32 cellular contexts compared by ENCODE assay signal in genomic region chr4:126843492-126844067, GRCh38.
"Had no signal": no experiment of that assay in that cellular context is flagged by ENCODE, and none has a peak within 500 bp of the region (broad histone marks: within the 10 kb centered on the region; RNA-seq: fewer than 3 reads in every experiment).

No MANE protein-coding gene starts in this region.

- H3K27ac ChIP-seq: body of pancreas, breast epithelium had no signal

- H3K4me3 Mint-ChIP-seq: activated CD4-positive, alpha-beta T cell treated with anti-CD3 and anti-CD28 coated beads for 36 hours; activated CD4-positive, alpha-beta T cell treated with anti-CD3 and anti-CD28 coated beads, Interleukin-2, amount 10 ng/mL, durations not matched to agents 7 days and 5 days; activated CD8-positive, alpha-beta T cell treated with anti-CD3 and anti-CD28 coated beads, Interleukin-2, amount 10 ng/mL, durations not matched to agents 7 days and 5 days; activated naive CD4-positive, alpha-beta T cell treated with anti-CD3 and anti-CD28 coated beads, Interleukin-2, amount 50 U/mL, for 24 hours; activated naive CD8-positive, alpha-beta T cell treated with anti-CD3 and anti-CD28 coated beads, Interleukin-2, amount 10 ng/mL, durations not matched to agents 7 days and 5 days; activated T-cell treated with anti-CD3 and anti-CD28 coated beads, Interleukin-2, amount 50 U/mL, for 24 hours; WTC11 had no signal

- H3K36me3 Mint-ChIP-seq: activated naive CD4-positive, alpha-beta T cell treated with anti-CD3 and anti-CD28 coated beads, Interleukin-2, amount 50 U/mL, for 24 hours; activated naive CD8-positive, alpha-beta T cell treated with anti-CD3 and anti-CD28 coated beads, Interleukin-2, amount 10 ng/mL, durations not matched to agents 7 days and 5 days had no signal

- DNase-seq: activated CD4-positive, alpha-beta T cell treated with anti-CD3 and anti-CD28 coated beads for 36 hours; activated CD4-positive, alpha-beta T cell treated with anti-CD3 and anti-CD28 coated beads, Interleukin-2, amount 10 ng/mL, durations not matched to agents 7 days and 5 days; activated CD4-positive, alpha-beta T cell treated with anti-CD3 and anti-CD28 coated beads, Interleukin-2, amount 50 U/mL, for 48 hours; activated CD8-positive, alpha-beta T cell treated with anti-CD3 and anti-CD28 coated beads, Interleukin-2, amount 10 ng/mL, durations not matched to agents 7 days and 5 days; activated gamma-delta T cell; activated naive CD4-positive, alpha-beta T cell treated with Interleukin-2 at 50 U/mL for 16 hours; activated naive CD8-positive, alpha-beta T cell treated with anti-CD3 and anti-CD28 coated beads, Interleukin-2, amount 10 ng/mL, durations not matched to agents 7 days and 5 days; activated T-cell treated with anti-CD3 and anti-CD28 coated beads, Interleukin-2, amount 50 U/mL, for 24 hours; amygdala; body of pancreas; NCI-H1105; NCI-H1417 treated with DMSO at 0.1 percent for 48 hours; NCI-H187 treated with DMSO at 0.1 percent for 48 hours; NCI-H2081; NCI-H2171 treated with DMSO at 0.1 percent for 48 hours; NCI-H2227 treated with DMSO at 0.1 percent for 48 hours; NCI-H446; NCI-H510A treated with DMSO at 0.1 percent for 48 hours; NCI-H526 treated with DMSO at 0.1 percent for 48 hours; NCI-H774; RPMI8226; SW 1271; T-helper 1 cell; T1000 had no signal

- H3K27ac Mint-ChIP-seq: activated CD4-positive, alpha-beta T cell treated with anti-CD3 and anti-CD28 coated beads for 36 hours; activated CD4-positive, alpha-beta T cell treated with anti-CD3 and anti-CD28 coated beads, Interleukin-2, amount 10 ng/mL, durations not matched to agents 7 days and 5 days; activated CD8-positive, alpha-beta T cell treated with anti-CD3 and anti-CD28 coated beads, Interleukin-2, amount 10 ng/mL, durations not matched to agents 7 days and 5 days; activated naive CD4-positive, alpha-beta T cell treated with anti-CD3 and anti-CD28 coated beads, Interleukin-2, amount 50 U/mL, for 24 hours; activated naive CD8-positive, alpha-beta T cell treated with anti-CD3 and anti-CD28 coated beads, Interleukin-2, amount 10 ng/mL, durations not matched to agents 7 days and 5 days; activated T-cell treated with anti-CD3 and anti-CD28 coated beads, Interleukin-2, amount 50 U/mL, for 24 hours; activated T-helper 2 cell treated with anti-CD3 and anti-CD28 coated beads, Interferon-gamma antibody, Interleukin-2, Interleukin-4, amounts not matched to agents 10 μg/mL and 5 μg/mL and 100 μg/mL, durations not matched to agents 14 hours and 24 hours and 36 hours; WTC11 had no signal

- H3K4me3 ChIP-seq: body of pancreas, breast epithelium had no signal

- H3K4me1 Mint-ChIP-seq: activated CD4-positive, alpha-beta T cell treated with anti-CD3 and anti-CD28 coated beads for 36 hours; activated CD4-positive, alpha-beta T cell treated with anti-CD3 and anti-CD28 coated beads, Interleukin-2, amount 10 ng/mL, durations not matched to agents 7 days and 5 days; activated naive CD4-positive, alpha-beta T cell treated with anti-CD3 and anti-CD28 coated beads, Interleukin-2, amount 50 U/mL, for 24 hours; activated naive CD8-positive, alpha-beta T cell treated with anti-CD3 and anti-CD28 coated beads, Interleukin-2, amount 10 ng/mL, durations not matched to agents 7 days and 5 days; WTC11 had no signal

- H3K9me3 Mint-ChIP-seq: activated T-helper 2 cell treated with anti-CD3 and anti-CD28 coated beads, Interferon-gamma antibody, Interleukin-2, Interleukin-4, amounts not matched to agents 10 μg/mL and 5 μg/mL and 100 μg/mL, durations not matched to agents 14 hours and 24 hours and 36 hours had no signal

- FAIRE-seq: astrocyte, TTC549 had no signal

- H3K27me3 ChIP-seq: body of pancreas, breast epithelium had no signal

- H3K27me3 Mint-ChIP-seq: activated CD4-positive, alpha-beta T cell treated with anti-CD3 and anti-CD28 coated beads for 36 hours; activated CD4-positive, alpha-beta T cell treated with anti-CD3 and anti-CD28 coated beads, Interleukin-2, amount 10 ng/mL, durations not matched to agents 7 days and 5 days; activated naive CD4-positive, alpha-beta T cell treated with anti-CD3 and anti-CD28 coated beads, Interleukin-2, amount 50 U/mL, for 24 hours; activated naive CD8-positive, alpha-beta T cell treated with anti-CD3 and anti-CD28 coated beads, Interleukin-2, amount 10 ng/mL, durations not matched to agents 7 days and 5 days; activated T-cell treated with anti-CD3 and anti-CD28 coated beads, Interleukin-2, amount 50 U/mL, for 24 hours had no signal

- ATAC-seq: activated CD4-positive, alpha-beta T cell treated with anti-CD3 and anti-CD28 coated beads for 36 hours; activated CD4-positive, CD25-positive, alpha-beta regulatory T cell treated with anti-CD3 and anti-CD28 coated beads, Interleukin-2, amount 50 U/mL, for 24 hours; activated CD8-positive, alpha-beta T cell treated with anti-CD3 and anti-CD28 coated beads, Interleukin-2, amount 10 ng/mL, durations not matched to agents 7 days and 5 days; body of pancreas; Panc1; WTC11 had no signal

- H3K36me3 ChIP-seq: breast epithelium had no signal

- H3K4me1 ChIP-seq: body of pancreas, breast epithelium had no signal
